ENCODE assay signal across 9 cellular contexts in genomic region chr16:79047337-79047736, GRCh38.
DNase-seq lines count a peak whose midpoint lies in the region; FAIRE-seq and TF ChIP-seq lines count a peak whose summit lies in the region.
"Had no signal": no experiment of that assay in that cellular context is flagged by ENCODE, and none has a peak within 500 bp of the region (broad histone marks: within the 10 kb centered on the region; RNA-seq: fewer than 3 reads in every experiment).

No MANE protein-coding gene starts in this region.

- no peaks in the 10 kb centered on the region for H3K9me3 ChIP-seq in kidney (ENCODE audit: control insufficient read depth in 1 of 2, low read length in 2 of 2)

- no peak overlapping the region for H3K4me3 ChIP-seq in kidney (ENCODE audit: low read length in 2 of 2)

- DNase-seq in COLO668 (lab: John Stamatoyannopoulos, UW; ENCODE audit: unreplicated experiment) (peak; percentile 7), GM18507 (ENCODE audit: extremely low spot score, insufficient read length, low read depth) (no peak), RWPE1 (ENCODE audit: low spot score) (peak; percentile 20), kidney (no peak), posterior vena cava (ENCODE audit: low spot score) (no peak), NCI-H446 (lab: John Stamatoyannopoulos, UW) (no peak), GDM1 (lab: John Stamatoyannopoulos, UW) (no peak)
- DNase-seq: activated naive CD8-positive, alpha-beta T cell treated with anti-CD3 and anti-CD28 coated beads, Interleukin-2, amount 10 ng/mL, durations not matched to agents 7 days and 5 days; NCI-H774 had no signal

- TF ChIP-seq CTCF in RWPE1 (conservative IDR thresholded peaks at IDR 0.05; ENCODE audit: low read depth) (no peak), kidney (IDR thresholded peaks at IDR 0.05; ENCODE audit: borderline replicate concordance, extremely low read depth, insufficient read depth) (peak; percentile 30)

- no peaks in the 10 kb centered on the region for H3K36me3 ChIP-seq in kidney (ENCODE audit: control insufficient read depth in 1 of 2, insufficient read depth in 2 of 2, low read length in 2 of 2)

- H3K4me1 ChIP-seq in kidney (ENCODE audit: control insufficient read depth in 1 of 2, insufficient read depth in 1 of 2, low read depth in 1 of 2, low read length in 2 of 2): no peaks in the 10 kb centered on the region

- H3K9ac ChIP-seq in kidney (ENCODE audit: low read length in 2 of 2): no peak overlapping the region

- H3K27ac ChIP-seq in RWPE1 (no peak overlapping the region), kidney (ENCODE audit: low read depth in 2 of 2, low read length in 2 of 2) (no peak overlapping the region)

- intact Hi-C loops in kidney (cut with DNase I) (no loop called here), posterior vena cava (cut with DNase I) (no loop called here)

- CTCF ChIA-PET in RWPE1 (lab: Yijun Ruan, JAX): interaction anchor here (0.7 kb wide), 1 partner anchor 355 kb away, joined by 5 read pairs; no protein-coding TSS in a partner anchor

- FAIRE-seq in GM18507 (lab: Jason Lieb, UNC) (peak; percentile 61), kidney (lab: Jason Lieb, UNC) (no peak)

- POLR2A ChIA-PET in RWPE1 (lab: Yijun Ruan, JAX; ENCODE audit: low non-redundant PET): no interaction called here

Comparison
In these comparisons a context has a peak if more than half of its experiments do, and no peak if none do; other contexts are left out.
1. DNase-seq: peak in COLO668 (single experiment) and RWPE1 (single experiment); none in GM18507 (single experiment), kidney (single experiment), posterior vena cava (single experiment), NCI-H446 (0 of 2) and GDM1 (single experiment).